In genomic region chr2:158488442-158489216, GRCh38 we compare ENCODE assay signal across 24 cellular contexts. TPM values are rescaled to one million over a fixed set of nuclear protein-coding genes. Genes with fewer than 3 reads are reported as not detected.
DNase-seq lines count a peak whose midpoint lies in the region; ATAC-seq and TF ChIP-seq lines count a peak whose summit lies in the region.
"Had no signal": no experiment of that assay in that cellular context is flagged by ENCODE, and none has a peak within 500 bp of the region (broad histone marks: within the 10 kb centered on the region; RNA-seq: fewer than 3 reads in every experiment).

No MANE protein-coding gene starts in this region.

- peak overlapping the region; percentile 26 for H3K27ac Mint-ChIP-seq in progenitor cell of endocrine pancreas
- H3K27ac Mint-ChIP-seq: activated CD4-positive, alpha-beta memory T cell treated with anti-CD3 and anti-CD28 coated beads for 36 hours; activated naive CD8-positive, alpha-beta T cell treated with anti-CD3 and anti-CD28 coated beads, Interleukin-2, amount 50 U/mL, for 24 hours; activated T-cell treated with anti-CD3 and anti-CD28 coated beads, Interleukin-2, amount 50 U/mL, for 72 hours; naive thymus-derived CD4-positive, alpha-beta T cell had no signal

- no peaks in the 10 kb centered on the region for H3K36me3 Mint-ChIP-seq in progenitor cell of endocrine pancreas (ENCODE audit: insufficient read depth)

- in situ Hi-C loops in G401 (cut with HindIII; ENCODE audit: low sequenced_read_pairs), result no loop called here

- H3K4me3 Mint-ChIP-seq in progenitor cell of endocrine pancreas (ENCODE audit: low read depth), result no peak overlapping the region
- H3K4me3 Mint-ChIP-seq: activated CD4-positive, alpha-beta memory T cell treated with anti-CD3 and anti-CD28 coated beads for 36 hours; activated naive CD8-positive, alpha-beta T cell treated with anti-CD3 and anti-CD28 coated beads, Interleukin-2, amount 50 U/mL, for 24 hours; activated T-cell treated with anti-CD3 and anti-CD28 coated beads, Interleukin-2, amount 50 U/mL, for 72 hours; naive thymus-derived CD4-positive, alpha-beta T cell had no signal

- intact Hi-C loops in dorsolateral prefrontal cortex (cut with DNase I), result no loop called here

- ATAC-seq in HG03342 (IDR thresholded peaks at IDR 0.05; ENCODE audit: unreplicated experiment), result no peak
- ATAC-seq: activated naive CD8-positive, alpha-beta T cell treated with anti-CD3 and anti-CD28 coated beads, Interleukin-2, amount 50 U/mL, for 24 hours; activated T-cell treated with anti-CD3 and anti-CD28 coated beads, Interleukin-2, amount 50 U/mL, for 72 hours; heart left ventricle; naive thymus-derived CD4-positive, alpha-beta T cell had no signal

- no peaks in the 10 kb centered on the region for H3K9me3 Mint-ChIP-seq in progenitor cell of endocrine pancreas (ENCODE audit: low read depth)
- H3K9me3 Mint-ChIP-seq: activated CD4-positive, alpha-beta memory T cell treated with anti-CD3 and anti-CD28 coated beads for 36 hours; activated naive CD8-positive, alpha-beta T cell treated with anti-CD3 and anti-CD28 coated beads, Interleukin-2, amount 50 U/mL, for 24 hours; activated T-cell treated with anti-CD3 and anti-CD28 coated beads, Interleukin-2, amount 50 U/mL, for 72 hours; naive thymus-derived CD4-positive, alpha-beta T cell had no signal

- no peak for TF ChIP-seq CTCF in dorsolateral prefrontal cortex (IDR thresholded peaks at IDR 0.05 in 54 of 56, conservative IDR thresholded peaks at IDR 0.05 in 2 of 56; ENCODE audit: low read depth in 1 of 56, partially characterized antibody in 56 of 56)
- no peak for TF ChIP-seq CTCF in progenitor cell of endocrine pancreas (IDR thresholded peaks at IDR 0.05; ENCODE audit: unreplicated experiment)

- H3K4me1 Mint-ChIP-seq in progenitor cell of endocrine pancreas (ENCODE audit: low read depth), result peaks cover 15% of the 10 kb centered on the region

- no peaks in the 10 kb centered on the region for H3K27me3 ChIP-seq in dorsolateral prefrontal cortex
- H3K27me3 ChIP-seq: heart left ventricle, tibial nerve had no signal

- peak; percentile 49 for DNase-seq in G401 (ENCODE audit: low spot score)
- DNase-seq in NAMALWA (ENCODE audit: low spot score), result peak; percentile 43
- DNase-seq in dorsolateral prefrontal cortex, result no peak
- DNase-seq in progenitor cell of endocrine pancreas (ENCODE audit: low spot score, unreplicated experiment), result no peak
- DNase-seq in hypothalamus (lab: John Stamatoyannopoulos, UW), result no peak
- DNase-seq in NCI-H2081 treated with DMSO at 0.1 percent for 48 hours (lab: John Stamatoyannopoulos, UW), result no peak
- DNase-seq: activated CD4-positive, alpha-beta memory T cell treated with anti-CD3 and anti-CD28 coated beads for 36 hours; activated CD4-positive, alpha-beta T cell treated with anti-CD3 and anti-CD28 coated beads for 1 hour; activated naive CD8-positive, alpha-beta T cell treated with anti-CD3 and anti-CD28 coated beads, Interleukin-2, amount 50 U/mL, for 24 hours; activated T-cell treated with anti-CD3 and anti-CD28 coated beads, Interleukin-2, amount 50 U/mL, for 72 hours; COR-L47; erythroblast; heart left ventricle; kidney; naive thymus-derived CD4-positive, alpha-beta T cell; NCI-H1048; NCI-H1694; NCI-H446 treated with DMSO at 0.1 percent for 48 hours; occipital lobe; stimulated activated CD4-positive, alpha-beta T cell treated with anti-CD3 and anti-CD28 coated beads, Interleukin-15, amount 100 ng/mL, for 24 hours; stimulated activated CD4-positive, alpha-beta T cell treated with anti-CD3 and anti-CD28 coated beads, Interleukin-4, amount 100 ng/mL, for 4 hours; T-helper 2 cell had no signal

- no peaks in the 10 kb centered on the region for H3K27me3 Mint-ChIP-seq in progenitor cell of endocrine pancreas
- H3K27me3 Mint-ChIP-seq: activated CD4-positive, alpha-beta memory T cell treated with anti-CD3 and anti-CD28 coated beads for 36 hours; activated naive CD8-positive, alpha-beta T cell treated with anti-CD3 and anti-CD28 coated beads, Interleukin-2, amount 50 U/mL, for 24 hours; naive thymus-derived CD4-positive, alpha-beta T cell had no signal

- H3K4me3 ChIP-seq in dorsolateral prefrontal cortex, result peak overlapping the region in 5 of 59 donors; percentile 1 to 34 (median 14)
- H3K4me3 ChIP-seq: heart left ventricle, tibial nerve had no signal

- H3K27ac ChIP-seq in dorsolateral prefrontal cortex, result peak overlapping the region in 47 of 59 donors; percentile 0 to 78 (median 47)
- H3K27ac ChIP-seq: heart left ventricle, tibial nerve had no signal

RNA-seq across cellular contexts. Expression of gene PKP4, which starts 31.9 kb away (rescaled TPM):
- total RNA-seq in G401 (2014; rRNA removed; shearing (Covaris generic)), result 29.0 and 41.2 TPM in 2 replicates
- total RNA-seq in dorsolateral prefrontal cortex, result 100 to 1,000 TPM; 163 to 459 (median 237) TPM
- total RNA-seq in progenitor cell of endocrine pancreas, result 62.9 and 75.3 TPM in 2 replicates

RNA-seq across cellular contexts. Expression of gene CCDC148, which starts 32.1 kb away (rescaled TPM):
- 2.5 and 4.1 TPM in 2 replicates for total RNA-seq in G401 (2014; rRNA removed; shearing (Covaris generic))
- total RNA-seq in dorsolateral prefrontal cortex (10 to 100 TPM in 20 of 120 experiments, 1 to 10 TPM in 100; 4.8 to 15.3 (median 8.3) TPM), progenitor cell of endocrine pancreas (3.9 and 4.6 TPM in 2 replicates)

Comparison
In these comparisons a context has a peak if more than half of its experiments do, and no peak if none do; other contexts are left out.
1. DNase-seq: peak in G401 (single experiment) and NAMALWA (single experiment); none in dorsolateral prefrontal cortex (0 of 10), progenitor cell of endocrine pancreas (single experiment), hypothalamus (0 of 51) and NCI-H2081 treated with DMSO at 0.1 percent for 48 hours (single experiment).